Comparison of ENCODE assay signal across 1 cellular context in genomic region chrX:20211261-20211786, GRCh38.
TF ChIP-seq lines count a peak whose summit lies in the region.

No MANE protein-coding gene starts in this region.

TF ChIP-seq in HepG2, 621 proteins besides CTCF, POLR2A, EP300 and RAD21 (continued from another document):
- TF ChIP-seq ZSCAN12 (CRISPR knock-in tag; IDR thresholded peaks at IDR 0.05) (no peak), AHDC1 (CRISPR knock-in tag; IDR thresholded peaks at IDR 0.05; ENCODE audit: borderline replicate concordance) (peak; percentile 45; the same call in 1 of the 2 replicates), CHCHD3 (CRISPR knock-in tag; IDR thresholded peaks at IDR 0.05) (no peak), HOXA3 (CRISPR knock-in tag; IDR thresholded peaks at IDR 0.05) (no peak), FOXJ3 (CRISPR knock-in tag; IDR thresholded peaks at IDR 0.05; ENCODE audit: borderline replicate concordance) (peak; percentile 48; the same call in 1 of the 2 replicates), ZNF614 (CRISPR knock-in tag; IDR thresholded peaks at IDR 0.05; ENCODE audit: borderline replicate concordance) (0 out of 2 replicates have a peak, but pooled peaks have one; percentile 57), LBX2 (CRISPR knock-in tag; IDR thresholded peaks at IDR 0.05; ENCODE audit: borderline replicate concordance) (no peak), MTF2 (CRISPR knock-in tag; IDR thresholded peaks at IDR 0.05; ENCODE audit: borderline replicate concordance) (no peak), SOX13 (IDR thresholded peaks at IDR 0.05) (no peak), SOX13 (CRISPR knock-in tag; conservative IDR thresholded peaks at IDR 0.05 in 1 of 2, IDR thresholded peaks at IDR 0.05 in 1 of 2) (peak in 1 of 2 experiments; percentile 49; a peak in 2 of 4 replicates), RARA (CRISPR knock-in tag; IDR thresholded peaks at IDR 0.05) (peak; percentile 54), ZSCAN9 (CRISPR knock-in tag; IDR thresholded peaks at IDR 0.05; ENCODE audit: borderline replicate concordance) (0 out of 2 replicates have a peak, but pooled peaks have one; percentile 40), ONECUT2 (CRISPR knock-in tag; IDR thresholded peaks at IDR 0.05) (peak; percentile 72), MEF2D (CRISPR knock-in tag; IDR thresholded peaks at IDR 0.05) (no peak), CEBPG (CRISPR knock-in tag; IDR thresholded peaks at IDR 0.05) (peak; percentile 44; the same call in 1 of the 2 replicates), TBX3 (IDR thresholded peaks at IDR 0.05; ENCODE audit: borderline replicate concordance) (0 out of 2 replicates have a peak, but pooled peaks have one; percentile 8), USF2 (IDR thresholded peaks at IDR 0.05; ENCODE audit: low read depth, low read length) (no peak), USF2 (CRISPR knock-in tag; IDR thresholded peaks at IDR 0.05; ENCODE audit: borderline replicate concordance) (no peak), TFE3 (CRISPR knock-in tag; IDR thresholded peaks at IDR 0.05) (peak; percentile 68), PAXIP1 (CRISPR knock-in tag; conservative IDR thresholded peaks at IDR 0.05) (peak; percentile 89), SIX1 (CRISPR knock-in tag; IDR thresholded peaks at IDR 0.05; ENCODE audit: borderline replicate concordance) (0 out of 2 replicates have a peak, but pooled peaks have one; percentile 36), ZNF101 (CRISPR knock-in tag; IDR thresholded peaks at IDR 0.05; ENCODE audit: borderline replicate concordance, low read depth) (no peak), ZFP36L1 (CRISPR knock-in tag; IDR thresholded peaks at IDR 0.05) (no peak), PITX1 (CRISPR knock-in tag; IDR thresholded peaks at IDR 0.05) (peak; percentile 66; the same call in 1 of the 2 replicates), ZNF431 (CRISPR knock-in tag; IDR thresholded peaks at IDR 0.05; ENCODE audit: borderline replicate concordance, low read depth) (no peak), MED1 (CRISPR knock-in tag; IDR thresholded peaks at IDR 0.05) (peak; percentile 82), RFXAP (CRISPR knock-in tag; IDR thresholded peaks at IDR 0.05; ENCODE audit: borderline replicate concordance) (no peak), ZNF180 (CRISPR knock-in tag; IDR thresholded peaks at IDR 0.05; ENCODE audit: borderline replicate concordance, low read depth) (no peak), ELF3 (CRISPR knock-in tag; IDR thresholded peaks at IDR 0.05) (peak; percentile 39; the same call in 1 of the 2 replicates)
- TF ChIP-seq, protein P1, sequence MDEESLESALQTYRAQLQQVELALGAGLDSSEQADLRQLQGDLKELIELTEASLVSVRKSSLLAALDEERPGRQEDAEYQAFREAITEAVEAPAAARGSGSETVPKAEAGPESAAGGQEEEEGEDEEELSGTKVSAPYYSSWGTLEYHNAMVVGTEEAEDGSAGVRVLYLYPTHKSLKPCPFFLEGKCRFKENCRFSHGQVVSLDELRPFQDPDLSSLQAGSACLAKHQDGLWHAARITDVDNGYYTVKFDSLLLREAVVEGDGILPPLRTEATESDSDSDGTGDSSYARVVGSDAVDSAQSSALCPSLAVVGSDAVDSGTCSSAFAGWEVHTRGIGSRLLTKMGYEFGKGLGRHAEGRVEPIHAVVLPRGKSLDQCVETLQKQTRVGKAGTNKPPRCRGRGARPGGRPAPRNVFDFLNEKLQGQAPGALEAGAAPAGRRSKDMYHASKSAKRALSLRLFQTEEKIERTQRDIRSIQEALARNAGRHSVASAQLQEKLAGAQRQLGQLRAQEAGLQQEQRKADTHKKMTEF (CRISPR knock-in tag; IDR thresholded peaks at IDR 0.05) = peak; percentile 41; the same call in 1 of the 2 replicates
TF ChIP-seq in HepG2: peak in this region for 51.
